Comparison of ENCODE assay signal across 15 cellular contexts in genomic region chr6:45965787-45966186, GRCh38. TPM values are rescaled to one million over a fixed set of nuclear protein-coding genes. Genes with fewer than 3 reads are reported as not detected.
DNase-seq lines count a peak whose midpoint lies in the region; ATAC-seq, FAIRE-seq and TF ChIP-seq lines count a peak whose summit lies in the region.
"Had no signal": no experiment of that assay in that cellular context is flagged by ENCODE, and none has a peak within 500 bp of the region (broad histone marks: within the 10 kb centered on the region; RNA-seq: fewer than 3 reads in every experiment).

No MANE protein-coding gene starts in this region.

- no peaks in the 10 kb centered on the region for H3K27me3 ChIP-seq in left ventricle myocardium inferior (ENCODE audit: low read depth)

- DNase-seq in left ventricle myocardium inferior, result no peak
- no peak for DNase-seq in left ventricle myocardium superior
- peak; percentile 74 for DNase-seq in astrocyte of the hippocampus (ENCODE audit: low read depth, low spot score)
- peak; percentile 55 for DNase-seq in iris pigment epithelial cell (ENCODE audit: low read depth)
- DNase-seq in urothelium cell line (ENCODE audit: low spot score), result peak; percentile 73
- no peak for DNase-seq in activated naive CD4-positive, alpha-beta T cell treated with anti-CD3 and anti-CD28 coated beads, Interleukin-2, amount 10 ng/mL, durations not matched to agents 7 days and 5 days
- no peak for DNase-seq in D341Med (ENCODE audit: low spot score)
- no peak for DNase-seq in DMS 273 treated with DMSO at 0.1 percent for 48 hours (lab: John Stamatoyannopoulos, UW)
- DNase-seq: activated CD8-positive, alpha-beta memory T cell treated with anti-CD3 and anti-CD28 coated beads, Interleukin-2, amount 50 U/mL, for 4 hours; activated naive CD8-positive, alpha-beta T cell treated with anti-CD3 and anti-CD28 coated beads, Interleukin-2, amount 50 U/mL, for 24 hours; NCI-H1694; NCI-H774; SIG-M5 had no signal

- H3K36me3 ChIP-seq in left ventricle myocardium inferior, result peaks cover 8% of the 10 kb centered on the region

- peaks cover 96% of the 10 kb centered on the region for H3K4me1 ChIP-seq in left ventricle myocardium inferior

- no peaks in the 10 kb centered on the region for H3K27me3 Mint-ChIP-seq in activated naive CD4-positive, alpha-beta T cell treated with anti-CD3 and anti-CD28 coated beads, Interleukin-2, amount 10 ng/mL, durations not matched to agents 7 days and 5 days
- H3K27me3 Mint-ChIP-seq: activated naive CD8-positive, alpha-beta T cell treated with anti-CD3 and anti-CD28 coated beads, Interleukin-2, amount 50 U/mL, for 24 hours had no signal

- H3K4me3 Mint-ChIP-seq in activated naive CD4-positive, alpha-beta T cell treated with anti-CD3 and anti-CD28 coated beads, Interleukin-2, amount 10 ng/mL, durations not matched to agents 7 days and 5 days, result no peak overlapping the region
- H3K4me3 Mint-ChIP-seq: activated naive CD8-positive, alpha-beta T cell treated with anti-CD3 and anti-CD28 coated beads, Interleukin-2, amount 50 U/mL, for 24 hours had no signal

- H3K27ac Mint-ChIP-seq in activated naive CD4-positive, alpha-beta T cell treated with anti-CD3 and anti-CD28 coated beads, Interleukin-2, amount 10 ng/mL, durations not matched to agents 7 days and 5 days, result no peak overlapping the region
- H3K27ac Mint-ChIP-seq: activated naive CD8-positive, alpha-beta T cell treated with anti-CD3 and anti-CD28 coated beads, Interleukin-2, amount 50 U/mL, for 24 hours had no signal

- FAIRE-seq in urothelium cell line (lab: Jason Lieb, UNC), result no peak
- FAIRE-seq: G401.6, K562 had no signal

- no peaks in the 10 kb centered on the region for H3K36me3 Mint-ChIP-seq in activated naive CD4-positive, alpha-beta T cell treated with anti-CD3 and anti-CD28 coated beads, Interleukin-2, amount 10 ng/mL, durations not matched to agents 7 days and 5 days

- peaks cover 10% of the 10 kb centered on the region for H3K4me1 Mint-ChIP-seq in activated naive CD4-positive, alpha-beta T cell treated with anti-CD3 and anti-CD28 coated beads, Interleukin-2, amount 10 ng/mL, durations not matched to agents 7 days and 5 days

- H3K4me3 ChIP-seq in left ventricle myocardium inferior, result no peak overlapping the region
- H3K4me3 ChIP-seq: K562 had no signal

- H3K27ac ChIP-seq in left ventricle myocardium inferior (replicated peaks), result peak overlapping the region; percentile 89

- intact Hi-C loops in left ventricle myocardium inferior (cut with micrococcal nuclease), result no loop called here
- intact Hi-C loops in left ventricle myocardium superior (cut with micrococcal nuclease), result no loop called here

- H3K9me3 ChIP-seq in left ventricle myocardium inferior (replicated peaks), result peaks cover 11% of the 10 kb centered on the region

- CTCF ChIA-PET in activated naive CD4-positive, alpha-beta T cell treated with anti-CD3 and anti-CD28 coated beads, Interleukin-2, amount 10 ng/mL, durations not matched to agents 7 days and 5 days (lab: Charles Lee), result interaction anchor here (1.5 kb wide), 1 partner anchor 35 kb away, joined by 4 read pairs; no protein-coding TSS in a partner anchor

- no peaks in the 10 kb centered on the region for H3K9me3 Mint-ChIP-seq in activated naive CD4-positive, alpha-beta T cell treated with anti-CD3 and anti-CD28 coated beads, Interleukin-2, amount 10 ng/mL, durations not matched to agents 7 days and 5 days

- no peak for TF ChIP-seq CTCF in left ventricle myocardium inferior (IDR thresholded peaks at IDR 0.05; ENCODE audit: borderline replicate concordance)

- no peak for ATAC-seq in left ventricle myocardium superior
- ATAC-seq: activated naive CD8-positive, alpha-beta T cell treated with anti-CD3 and anti-CD28 coated beads, Interleukin-2, amount 50 U/mL, for 24 hours; K562 had no signal

RNA-seq across cellular contexts. Expression of gene CLIC5, which starts 49.9 kb away (rescaled TPM):
- total RNA-seq in left ventricle myocardium inferior, result 285 TPM
- total RNA-seq in left ventricle myocardium superior, result 272 TPM

Comparison
In these comparisons a context has a peak if more than half of its experiments do, and no peak if none do; other contexts are left out.
1. DNase-seq: peak in astrocyte of the hippocampus (single experiment), iris pigment epithelial cell (single experiment) and urothelium cell line (single experiment); none in left ventricle myocardium inferior (single experiment), left ventricle myocardium superior (single experiment), activated naive CD4-positive, alpha-beta T cell treated with anti-CD3 and anti-CD28 coated beads, Interleukin-2, amount 10 ng/mL, durations not matched to agents 7 days and 5 days (single experiment), D341Med (single experiment) and DMS 273 treated with DMSO at 0.1 percent for 48 hours (single experiment).